In the genomic region with DNA sequence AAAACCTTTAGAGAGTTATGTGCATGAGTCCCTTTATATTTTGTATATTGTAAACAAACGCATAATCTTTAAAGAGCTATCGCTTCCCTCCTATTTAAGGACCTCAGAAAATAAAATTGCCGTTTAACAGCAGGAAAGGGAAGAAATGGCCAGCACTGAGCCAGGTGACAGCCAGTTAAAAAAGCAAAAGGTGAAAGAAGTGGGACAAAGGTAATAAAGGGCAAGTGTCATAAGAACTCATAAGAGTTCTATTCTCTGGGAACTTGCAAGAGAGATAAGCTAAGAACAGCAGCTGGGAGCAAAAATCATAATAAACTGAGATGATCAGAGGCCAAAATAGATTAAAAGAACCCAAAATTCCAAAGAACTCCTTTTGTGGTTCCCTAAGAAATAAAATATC, we compare ENCODE assay signal across 5 cellular contexts.
"Had no signal": no experiment of that assay in that cellular context is flagged by ENCODE, and none has a peak within 500 bp of the region (broad histone marks: within the 10 kb centered on the region; RNA-seq: fewer than 3 reads in every experiment).

No MANE protein-coding gene starts in this region.

- H3K27ac ChIP-seq: GM23248 had no signal

- DNase-seq: GM23248, GOT3, H7 had no signal

- H3K4me1 ChIP-seq: HAP-1 had no signal

- FAIRE-seq: HTR-8/SVneo had no signal

- H3K9me3 ChIP-seq: HAP-1 had no signal

- H3K36me3 ChIP-seq: HAP-1 had no signal

- H3K4me3 ChIP-seq: GM23248, HAP-1 had no signal
